Comparison of ENCODE assay signal across 8 cellular contexts in genomic region chr19:39435499-39436349, GRCh38. TPM values are rescaled to one million over a fixed set of nuclear protein-coding genes. Genes with fewer than 3 reads are reported as not detected.
DNase-seq lines count a peak whose midpoint lies in the region; ATAC-seq, FAIRE-seq and TF ChIP-seq lines count a peak whose summit lies in the region.

Gene RPS16, minus strand, starts transcription at chr19:39435949. Its CDS starts 54 bp downstream, at chr19:39435895.

- FAIRE-seq in GM18507 (lab: Jason Lieb, UNC): peak; percentile 95

- H3K36me3 ChIP-seq in ascending aorta: peaks cover 25 to 40% of the 10 kb centered on the region in 2 donors
- H3K36me3 ChIP-seq in rectal smooth muscle tissue (ENCODE audit: control insufficient read depth, insufficient read depth, low read length): peaks cover 16% of the 10 kb centered on the region
- peaks cover 7 to 40% of the 10 kb centered on the region in 2 donors for H3K36me3 ChIP-seq in vagina

- H3K9me3 ChIP-seq in ascending aorta (no peaks in the 10 kb centered on the region), right cardiac atrium (ENCODE audit: control insufficient read depth, low read length) (no peaks in the 10 kb centered on the region), vagina (no peaks in the 10 kb centered on the region)

- intact Hi-C loops in ascending aorta (cut with DNase I): loop anchor here (1.0 to 2.0 kb wide), 5 partner anchors 10 to 93 kb away; partner anchors contain the start of genes MED29, PAF1, PLEKHG2 and SAMD4B
- intact Hi-C loops in right cardiac atrium (cut with DNase I): no loop called here
- intact Hi-C loops in vagina (cut with DNase I): no loop called here

- peak in 1 of 2 donors; percentile 70 for TF ChIP-seq POLR2A in vagina (IDR thresholded peaks at IDR 0.05)

- H3K27me3 ChIP-seq in ascending aorta (no peaks in the 10 kb centered on the region), right cardiac atrium (ENCODE audit: control insufficient read depth, insufficient read depth) (no peaks in the 10 kb centered on the region), rectal smooth muscle tissue (ENCODE audit: control insufficient read depth, insufficient read depth, low read length) (no peaks in the 10 kb centered on the region), vagina (no peaks in the 10 kb centered on the region)

- H3K4me1 ChIP-seq in ascending aorta (peaks cover 10 to 23% of the 10 kb centered on the region in 2 donors), right cardiac atrium (ENCODE audit: control insufficient read depth, insufficient read depth, low read length) (peaks cover 3% of the 10 kb centered on the region), rectal smooth muscle tissue (ENCODE audit: control insufficient read depth, insufficient read depth, low read length) (peaks cover 15% of the 10 kb centered on the region), vagina (peaks cover 43% of the 10 kb centered on the region)

- DNase-seq in GM18507 (ENCODE audit: extremely low spot score, insufficient read length, low read depth) (peak; percentile 90), NCI-H2029 treated with DMSO at 0.1 percent for 48 hours (lab: John Stamatoyannopoulos, UW) (peak; percentile 88), T-helper 22 cell (ENCODE audit: low read depth) (peak; percentile 98), ascending aorta (ENCODE audit: low spot score in 2 of 2) (peak; percentile 92 to 99), right cardiac atrium (peak; percentile 99 to 100 (median 100)), vagina (ENCODE audit: extremely low spot score in 2 of 2) (peak in 1 of 2 donors; percentile 98)

- H3K27ac ChIP-seq in ascending aorta: peak within 1 kb of the TSS; percentile 72 to 85
- peak within 1 kb of the TSS; percentile 84 for H3K27ac ChIP-seq in right cardiac atrium (ENCODE audit: low read length)
- peak within 1 kb of the TSS; percentile 92 for H3K27ac ChIP-seq in rectal smooth muscle tissue (ENCODE audit: low read depth, low read length)
- H3K27ac ChIP-seq in vagina: peak within 1 kb of the TSS; percentile 75

- TF ChIP-seq CTCF in ascending aorta (IDR thresholded peaks at IDR 0.05) (no peak), vagina (IDR thresholded peaks at IDR 0.05) (peak in 1 of 3 experiments; percentile 21)

- peak within 1 kb of the TSS; percentile 72 to 82 for H3K4me3 ChIP-seq in ascending aorta
- peak within 1 kb of the TSS; percentile 88 for H3K4me3 ChIP-seq in right cardiac atrium (ENCODE audit: low read length)
- H3K4me3 ChIP-seq in rectal smooth muscle tissue (ENCODE audit: low read length): peak within 1 kb of the TSS; percentile 95
- peak within 1 kb of the TSS; percentile 74 to 86 for H3K4me3 ChIP-seq in vagina

- H3K9ac ChIP-seq in rectal smooth muscle tissue (ENCODE audit: low read length): peak within 1 kb of the TSS; percentile 93

- under 1% methylated on average over 61 of the region's 61 CpGs for WGBS in right cardiac atrium

- ATAC-seq in HG02973 (IDR thresholded peaks at IDR 0.05; ENCODE audit: unreplicated experiment) (peak; percentile 65), right cardiac atrium (peak; percentile 97 to 99)

RNA-seq across cellular contexts. Expression of gene RPS16, which starts in this region (rescaled TPM):
- 1,453 TPM for total RNA-seq in ascending aorta
- total RNA-seq in right cardiac atrium: 1,000 to 10,000 TPM; 1,282 to 1,746 (median 1,468) TPM
- 1,560 TPM for polyA plus RNA-seq in right cardiac atrium
- total RNA-seq in vagina: 3,724 TPM
